Comparison of ENCODE assay signal across 16 cellular contexts in genomic region chr7:105218939-105219770, GRCh38.
DNase-seq lines count a peak whose midpoint lies in the region; ATAC-seq and TF ChIP-seq lines count a peak whose summit lies in the region.
"Had no signal": no experiment of that assay in that cellular context is flagged by ENCODE, and none has a peak within 500 bp of the region (broad histone marks: within the 10 kb centered on the region; RNA-seq: fewer than 3 reads in every experiment).

No MANE protein-coding gene starts in this region.

- peaks cover 34% of the 10 kb centered on the region for H4K20me1 ChIP-seq in osteoblast (ENCODE audit: insufficient read depth, low read length)

- intact Hi-C loops in Caco-2 (cut with micrococcal nuclease; ENCODE audit: unreplicated experiment) = no loop called here
- intact Hi-C loops in activated T-helper 1 cell treated with anti-CD3 and anti-CD28 coated beads, Interleukin-12 subunit alpha, Interleukin-12 subunit beta, Interleukin-2, Interleukin-4 antibody, amounts not matched to agents 30 ng/mL and 10 ng/mL and 1 ng/mL, durations not matched to agents 14 hours and 24 hours and 36 hours (cut with micrococcal nuclease) = no loop called here

- H3K9me3 Mint-ChIP-seq in Caco-2 (ENCODE audit: unreplicated experiment) = peaks cover 10% of the 10 kb centered on the region
- no peaks in the 10 kb centered on the region for H3K9me3 Mint-ChIP-seq in activated T-helper 1 cell treated with anti-CD3 and anti-CD28 coated beads, Interleukin-12 subunit alpha, Interleukin-12 subunit beta, Interleukin-2, Interleukin-4 antibody, amounts not matched to agents 30 ng/mL and 10 ng/mL and 1 ng/mL, durations not matched to agents 14 hours and 24 hours and 36 hours
- H3K9me3 Mint-ChIP-seq: T-helper 2 cell treated with Interferon-gamma antibody and Interleukin-4, amounts not matched to agents 5 μg/mL and 100 μg/mL, for 36 hours had no signal

- H3K27ac ChIP-seq in osteoblast (ENCODE audit: low read depth, low read length) = peak overlapping the region; percentile 13
- H3K27ac ChIP-seq: right atrium auricular region, SJCRH30 had no signal

- BruUV-seq in Caco-2 (replicated peaks; lab: Mats Ljungman, UMichigan) = no TSS peak

- H3K4me3 ChIP-seq in Caco-2 (ENCODE audit: low read depth, low read length) (no peak overlapping the region), osteoblast (ENCODE audit: insufficient read depth, low read length) (no peak overlapping the region)
- H3K4me3 ChIP-seq: right atrium auricular region, SJCRH30 had no signal

- H3K27me3 ChIP-seq in Caco-2 (replicated peaks; ENCODE audit: control insufficient read depth, insufficient read depth, low read length) (no peaks in the 10 kb centered on the region), osteoblast (ENCODE audit: insufficient read depth, low read length) (no peaks in the 10 kb centered on the region)
- H3K27me3 ChIP-seq: right atrium auricular region, SJCRH30 had no signal

- H3K4me1 ChIP-seq in Caco-2 = peaks cover 28% of the 10 kb centered on the region
- H3K4me1 ChIP-seq in osteoblast (ENCODE audit: insufficient read depth, low read length) = no peaks in the 10 kb centered on the region

- H3K27me3 Mint-ChIP-seq in Caco-2 (ENCODE audit: insufficient read depth, unreplicated experiment) = no peaks in the 10 kb centered on the region
- peaks cover 2% of the 10 kb centered on the region for H3K27me3 Mint-ChIP-seq in activated T-helper 1 cell treated with anti-CD3 and anti-CD28 coated beads, Interleukin-12 subunit alpha, Interleukin-12 subunit beta, Interleukin-2, Interleukin-4 antibody, amounts not matched to agents 30 ng/mL and 10 ng/mL and 1 ng/mL, durations not matched to agents 14 hours and 24 hours and 36 hours (ENCODE audit: insufficient read depth)
- H3K27me3 Mint-ChIP-seq: activated CD8-positive, alpha-beta memory T cell treated with anti-CD3 and anti-CD28 coated beads, Interleukin-2, amount 10 ng/mL, durations not matched to agents 7 days and 5 days had no signal

- DNase-seq in Caco-2 (no peak), NCI-H226 (peak; percentile 56), osteoblast (ENCODE audit: insufficient read length, low spot score, missing footprints) (no peak), AG08395 (ENCODE audit: low spot score) (no peak)
- DNase-seq in activated CD4-positive, CD25-positive, alpha-beta regulatory T cell (lab: John Stamatoyannopoulos, UW) = no peak
- no peak for DNase-seq in activated T-helper 1 cell treated with anti-CD3 and anti-CD28 coated beads, Interleukin-12 subunit alpha, Interleukin-12 subunit beta, Interleukin-2, Interleukin-4 antibody, amounts not matched to agents 30 ng/mL and 10 ng/mL and 1 ng/mL, durations not matched to agents 14 hours and 24 hours and 36 hours (ENCODE audit: low spot score)
- DNase-seq: activated CD4-positive, CD25-positive, alpha-beta regulatory T cell treated with anti-CD3 and anti-CD28 coated beads, Interleukin-2, amount 50 U/mL, for 72 hours; activated CD8-positive, alpha-beta memory T cell treated with anti-CD3 and anti-CD28 coated beads, Interleukin-2, amount 10 ng/mL, durations not matched to agents 7 days and 5 days; activated gamma-delta T cell treated with Interleukin-2 at 50 U/mL for 16 hours; GDM1; NCI-H1694; SJCRH30 had no signal

- no peak overlapping the region for H2AFZ ChIP-seq in osteoblast (ENCODE audit: low read length)

- peak overlapping the region; percentile 24 for H3K27ac Mint-ChIP-seq in Caco-2 (ENCODE audit: unreplicated experiment)
- no peak overlapping the region for H3K27ac Mint-ChIP-seq in activated T-helper 1 cell treated with anti-CD3 and anti-CD28 coated beads, Interleukin-12 subunit alpha, Interleukin-12 subunit beta, Interleukin-2, Interleukin-4 antibody, amounts not matched to agents 30 ng/mL and 10 ng/mL and 1 ng/mL, durations not matched to agents 14 hours and 24 hours and 36 hours
- H3K27ac Mint-ChIP-seq: activated CD8-positive, alpha-beta memory T cell treated with anti-CD3 and anti-CD28 coated beads, Interleukin-2, amount 10 ng/mL, durations not matched to agents 7 days and 5 days; T-helper 2 cell treated with Interferon-gamma antibody and Interleukin-4, amounts not matched to agents 5 μg/mL and 100 μg/mL, for 36 hours had no signal

- H3K4me1 Mint-ChIP-seq in Caco-2 (ENCODE audit: low read depth, unreplicated experiment) = peaks cover 37% of the 10 kb centered on the region
- peaks cover 16% of the 10 kb centered on the region for H3K4me1 Mint-ChIP-seq in activated T-helper 1 cell treated with anti-CD3 and anti-CD28 coated beads, Interleukin-12 subunit alpha, Interleukin-12 subunit beta, Interleukin-2, Interleukin-4 antibody, amounts not matched to agents 30 ng/mL and 10 ng/mL and 1 ng/mL, durations not matched to agents 14 hours and 24 hours and 36 hours (ENCODE audit: low read depth)

- no peak overlapping the region for H3K4me3 Mint-ChIP-seq in Caco-2 (ENCODE audit: unreplicated experiment)
- no peak overlapping the region for H3K4me3 Mint-ChIP-seq in activated T-helper 1 cell treated with anti-CD3 and anti-CD28 coated beads, Interleukin-12 subunit alpha, Interleukin-12 subunit beta, Interleukin-2, Interleukin-4 antibody, amounts not matched to agents 30 ng/mL and 10 ng/mL and 1 ng/mL, durations not matched to agents 14 hours and 24 hours and 36 hours
- H3K4me3 Mint-ChIP-seq: activated CD8-positive, alpha-beta memory T cell treated with anti-CD3 and anti-CD28 coated beads, Interleukin-2, amount 10 ng/mL, durations not matched to agents 7 days and 5 days; T-helper 2 cell treated with Interferon-gamma antibody and Interleukin-4, amounts not matched to agents 5 μg/mL and 100 μg/mL, for 36 hours had no signal

- H3K9me3 ChIP-seq in Caco-2 = no peaks in the 10 kb centered on the region
- H3K9me3 ChIP-seq in osteoblast (ENCODE audit: low read depth, low read length) = no peaks in the 10 kb centered on the region
- H3K9me3 ChIP-seq: right atrium auricular region had no signal

- CTCF ChIA-PET in Caco-2 (lab: Charles Lee) = interaction anchor here (0.6 kb wide), 1 partner anchor 408 kb away, joined by 5 read pairs; no protein-coding TSS in a partner anchor

- H3K36me3 ChIP-seq in Caco-2 (ENCODE audit: control insufficient read depth, insufficient read depth, low read length) (no peaks in the 10 kb centered on the region), osteoblast (ENCODE audit: insufficient read depth, low read length) (no peaks in the 10 kb centered on the region)
- H3K36me3 ChIP-seq: right atrium auricular region, SJCRH30 had no signal

- peaks cover 88% of the 10 kb centered on the region for H3K79me2 ChIP-seq in osteoblast (ENCODE audit: insufficient read depth, low read length)

- TF ChIP-seq CTCF in Caco-2 (IDR thresholded peaks at IDR 0.05; ENCODE audit: insufficient read depth in 1 of 2, low read depth in 1 of 2, low read length in 1 of 2, severe bottlenecking in 1 of 2, unreplicated experiment in 1 of 2) (no peak), osteoblast (IDR thresholded peaks at IDR 0.05; ENCODE audit: extremely low read depth, low read depth, low read length) (no peak)

- H3K36me3 Mint-ChIP-seq in Caco-2 (ENCODE audit: insufficient read depth, unreplicated experiment) = no peaks in the 10 kb centered on the region
- peaks cover 2% of the 10 kb centered on the region for H3K36me3 Mint-ChIP-seq in activated T-helper 1 cell treated with anti-CD3 and anti-CD28 coated beads, Interleukin-12 subunit alpha, Interleukin-12 subunit beta, Interleukin-2, Interleukin-4 antibody, amounts not matched to agents 30 ng/mL and 10 ng/mL and 1 ng/mL, durations not matched to agents 14 hours and 24 hours and 36 hours (ENCODE audit: low read depth)

- peak; percentile 85 for ATAC-seq in esophagus mucosa
- no peak for ATAC-seq in HG03565 (IDR thresholded peaks at IDR 0.05; ENCODE audit: unreplicated experiment)
- ATAC-seq: activated CD8-positive, alpha-beta memory T cell treated with anti-CD3 and anti-CD28 coated beads, Interleukin-2, amount 10 ng/mL, durations not matched to agents 7 days and 5 days had no signal

- POLR2A ChIA-PET in Caco-2 (lab: Charles Lee) = no interaction called here

- H3K4me2 ChIP-seq in osteoblast (ENCODE audit: insufficient read depth, low read length) = no peak overlapping the region
